23 cellular contexts compared by ENCODE assay signal in genomic region chr11:104873252-104873651, GRCh38. TPM values are rescaled to one million over a fixed set of nuclear protein-coding genes. Genes with fewer than 3 reads are reported as not detected.
DNase-seq lines count a peak whose midpoint lies in the region; ATAC-seq, FAIRE-seq and TF ChIP-seq lines count a peak whose summit lies in the region.
"Had no signal": no experiment of that assay in that cellular context is flagged by ENCODE, and none has a peak within 500 bp of the region (broad histone marks: within the 10 kb centered on the region; RNA-seq: fewer than 3 reads in every experiment).

No MANE protein-coding gene starts in this region.

- no peaks in the 10 kb centered on the region for H3K9me3 Mint-ChIP-seq in stimulated activated effector memory CD8-positive, alpha-beta T cell treated with anti-CD3 and anti-CD28 coated beads, Interleukin-12 subunit alpha, Interleukin-12 subunit beta, amount 100 ng/mL, for 72 hours
- H3K9me3 Mint-ChIP-seq: naive thymus-derived CD8-positive, alpha-beta T cell had no signal

- no peak overlapping the region for H3K4me3 ChIP-seq in Loucy (ENCODE audit: low read length, poor library complexity, severe bottlenecking)
- H3K4me3 ChIP-seq in K562: no peak overlapping the region
- H3K4me3 ChIP-seq: ascending aorta, BLaER1, psoas muscle, suprapubic skin had no signal

- H3K79me2 ChIP-seq in Loucy (ENCODE audit: insufficient read depth, low read length) (no peaks in the 10 kb centered on the region), K562 (ENCODE audit: control insufficient read depth, insufficient read depth, low read length) (no peaks in the 10 kb centered on the region)

- H3K4me1 ChIP-seq in Loucy (ENCODE audit: insufficient read depth, low read length, poor library complexity, severe bottlenecking) (no peaks in the 10 kb centered on the region), K562 (replicated peaks in 1 of 2; ENCODE audit: control insufficient read depth in 2 of 2, insufficient read depth in 2 of 2, low read length in 2 of 2) (no peaks in the 10 kb centered on the region)
- H3K4me1 ChIP-seq: ascending aorta, psoas muscle, suprapubic skin had no signal

- TF ChIP-seq RAD21 in K562 (CRISPR knock-in tag; conservative IDR thresholded peaks at IDR 0.05 in 1 of 2, IDR thresholded peaks at IDR 0.05 in 1 of 2): no peak

- H2AFZ ChIP-seq in Loucy (ENCODE audit: low read length) (no peak overlapping the region), K562 (ENCODE audit: low read depth, low read length) (no peak overlapping the region)

- TF ChIP-seq EP300 in K562 (IDR thresholded peaks at IDR 0.05; ENCODE audit: low read length): no peak

- no peak overlapping the region for H3K9ac ChIP-seq in Loucy (ENCODE audit: low read depth, low read length, poor library complexity, severe bottlenecking)
- no peak overlapping the region for H3K9ac ChIP-seq in K562 (ENCODE audit: insufficient read depth in 1 of 2, low read depth in 2 of 2, low read length in 2 of 2)
- H3K9ac ChIP-seq: BLaER1 had no signal

- H3K27me3 ChIP-seq in Loucy (ENCODE audit: insufficient read depth, low read length, poor library complexity, severe bottlenecking) (no peaks in the 10 kb centered on the region), K562 (ENCODE audit: control insufficient read depth in 2 of 2, insufficient read depth in 2 of 2, low read length in 2 of 2) (no peaks in the 10 kb centered on the region)
- H3K27me3 ChIP-seq: ascending aorta, BLaER1, suprapubic skin had no signal

- H3K9me3 ChIP-seq in Loucy (ENCODE audit: insufficient read depth, low read depth, low read length) (no peaks in the 10 kb centered on the region), K562 (replicated peaks; ENCODE audit: control insufficient read depth, insufficient read depth, low read depth, low read length) (no peaks in the 10 kb centered on the region)
- H3K9me3 ChIP-seq: ascending aorta, BLaER1, psoas muscle, suprapubic skin had no signal

- POLR2A ChIA-PET in K562 (lab: Yijun Ruan, JAX): no interaction called here

- H3K36me3 ChIP-seq in Loucy (ENCODE audit: insufficient read depth, low read length) (no peaks in the 10 kb centered on the region), K562 (ENCODE audit: control insufficient read depth, insufficient read depth, low read length) (no peaks in the 10 kb centered on the region)
- H3K36me3 ChIP-seq: ascending aorta, BLaER1, suprapubic skin had no signal

- no TSS peak for BruUV-seq in K562 (replicated peaks; lab: Mats Ljungman, UMichigan)

- WGBS in K562 (ENCODE audit: insufficient coverage, low coverage, missing lambda C conversion rate): 0% methylated on average over 6 of the region's 8 CpGs

- H3K9me2 ChIP-seq in Loucy (replicated peaks; ENCODE audit: low read depth, low read length): no peaks in the 10 kb centered on the region

- H3K4me3 Mint-ChIP-seq in stimulated activated effector memory CD8-positive, alpha-beta T cell treated with anti-CD3 and anti-CD28 coated beads, Interleukin-12 subunit alpha, Interleukin-12 subunit beta, amount 100 ng/mL, for 72 hours: no peak overlapping the region
- H3K4me3 Mint-ChIP-seq: activated CD4-positive, alpha-beta T cell treated with anti-CD3 and anti-CD28 coated beads, Interleukin-2, amount 10 ng/mL, durations not matched to agents 24 days and 14 days; activated T-cell treated with anti-CD3 and anti-CD28 coated beads, Interleukin-2, amount 50 U/mL, for 72 hours; naive thymus-derived CD8-positive, alpha-beta T cell had no signal

- peak; percentile 35 for DNase-seq in ELF-1 (ENCODE audit: low read depth, low spot score)
- peak; percentile 3 to 11 (median 9) for DNase-seq in K562 (ENCODE audit: extremely low read depth in 1 of 4, low spot score in 3 of 4)
- no peak for DNase-seq in SHP77 (lab: John Stamatoyannopoulos, UW)
- no peak for DNase-seq in amniotic stem cell (lab: John Stamatoyannopoulos, UW)
- no peak for DNase-seq in stimulated activated effector memory CD8-positive, alpha-beta T cell treated with anti-CD3 and anti-CD28 coated beads, Interleukin-12 subunit alpha, Interleukin-12 subunit beta, amount 100 ng/mL, for 72 hours (ENCODE audit: low spot score in 2 of 2)
- DNase-seq: activated CD4-positive, alpha-beta T cell treated with anti-CD3 and anti-CD28 coated beads, Interleukin-2, amount 10 ng/mL, durations not matched to agents 24 days and 14 days; cortex of kidney; KBM-7; left ventricle myocardium superior; naive thymus-derived CD8-positive, alpha-beta T cell; NCI-H1694; NCI-H524 treated with DMSO at 0.1 percent for 48 hours; psoas muscle; Right ventricle myocardium superior had no signal

- ATAC-seq in K562 (no peak), HG02870 (IDR thresholded peaks at IDR 0.05; ENCODE audit: unreplicated experiment) (no peak)
- ATAC-seq in stimulated activated effector memory CD8-positive, alpha-beta T cell treated with anti-CD3 and anti-CD28 coated beads, Interleukin-12 subunit alpha, Interleukin-12 subunit beta, amount 100 ng/mL, for 72 hours: no peak
- ATAC-seq: activated T-cell treated with anti-CD3 and anti-CD28 coated beads, Interleukin-2, amount 50 U/mL, for 72 hours; esophagus mucosa; left ventricle myocardium superior; naive thymus-derived CD8-positive, alpha-beta T cell; psoas muscle had no signal

- intact Hi-C loops in K562 (cut with micrococcal nuclease): no loop called here

- in situ Hi-C loops in K562 (cut with MboI): no loop called here

- no peaks in the 10 kb centered on the region for H3F3A ChIP-seq in Loucy (ENCODE audit: low read depth)

- TF ChIP-seq POLR2A in K562 (conservative IDR thresholded peaks at IDR 0.05): no peak

- H3K4me1 Mint-ChIP-seq in stimulated activated effector memory CD8-positive, alpha-beta T cell treated with anti-CD3 and anti-CD28 coated beads, Interleukin-12 subunit alpha, Interleukin-12 subunit beta, amount 100 ng/mL, for 72 hours: peaks cover 30% of the 10 kb centered on the region

- H3K9me1 ChIP-seq in K562 (ENCODE audit: control insufficient read depth, insufficient read depth, low read length): no peaks in the 10 kb centered on the region

- TF ChIP-seq CTCF in 22Rv1 (IDR thresholded peaks at IDR 0.05) (peak; percentile 26; the same call in 1 of the 2 replicates), Loucy (conservative IDR thresholded peaks at IDR 0.05; ENCODE audit: low read length) (peak; percentile 34), K562 (IDR thresholded peaks at IDR 0.05 in 2 of 3, conservative IDR thresholded peaks at IDR 0.05 in 1 of 3; ENCODE audit: insufficient read depth in 2 of 3, low read depth in 1 of 3, low read length in 3 of 3) (0 out of 6 replicates have a peak, but pooled peaks of 1 of the 3 experiments have one; percentile 23)

- H3K4me2 ChIP-seq in Loucy (ENCODE audit: low read depth, low read length, poor library complexity, severe bottlenecking) (no peak overlapping the region), K562 (ENCODE audit: insufficient read depth, low read length) (no peak overlapping the region)
- H3K4me2 ChIP-seq: BLaER1 had no signal

- no peaks in the 10 kb centered on the region for H4K20me1 ChIP-seq in Loucy (ENCODE audit: insufficient read depth, low read length, poor library complexity, severe bottlenecking)
- no peaks in the 10 kb centered on the region for H4K20me1 ChIP-seq in K562 (replicated peaks; ENCODE audit: control insufficient read depth, insufficient read depth, low read length)
- H4K20me1 ChIP-seq: BLaER1 had no signal

- H3K36me3 Mint-ChIP-seq in stimulated activated effector memory CD8-positive, alpha-beta T cell treated with anti-CD3 and anti-CD28 coated beads, Interleukin-12 subunit alpha, Interleukin-12 subunit beta, amount 100 ng/mL, for 72 hours: no peaks in the 10 kb centered on the region
- H3K36me3 Mint-ChIP-seq: naive thymus-derived CD8-positive, alpha-beta T cell had no signal

- no peak overlapping the region for H3K27ac ChIP-seq in 22Rv1
- H3K27ac ChIP-seq in K562 (ENCODE audit: extremely low read depth, low read depth, low read length): no peak overlapping the region
- H3K27ac ChIP-seq: ascending aorta, BLaER1, psoas muscle, suprapubic skin had no signal

- H3K27ac Mint-ChIP-seq in stimulated activated effector memory CD8-positive, alpha-beta T cell treated with anti-CD3 and anti-CD28 coated beads, Interleukin-12 subunit alpha, Interleukin-12 subunit beta, amount 100 ng/mL, for 72 hours: no peak overlapping the region
- H3K27ac Mint-ChIP-seq: activated CD4-positive, alpha-beta T cell treated with anti-CD3 and anti-CD28 coated beads, Interleukin-2, amount 10 ng/mL, durations not matched to agents 24 days and 14 days; activated T-cell treated with anti-CD3 and anti-CD28 coated beads, Interleukin-2, amount 50 U/mL, for 72 hours; naive thymus-derived CD8-positive, alpha-beta T cell had no signal

- no peak for FAIRE-seq in K562 (lab: Jason Lieb, UNC)

- CTCF ChIA-PET in K562 (lab: Yijun Ruan, JAX; ENCODE audit: low intra/inter-chr PET ratio): no interaction called here

TF ChIP-seq in K562, 482 proteins besides CTCF, POLR2A, EP300 and RAD21 (continues in another document):
- no peak for TF ChIP-seq NR2C2 (CRISPR knock-in tag; IDR thresholded peaks at IDR 0.05)
- no peak for TF ChIP-seq NR2C2 (tag; IDR thresholded peaks at IDR 0.05)
- TF ChIP-seq NONO (IDR thresholded peaks at IDR 0.05; ENCODE audit: low read depth in 2 of 2, low read length in 1 of 2): no peak
- TF ChIP-seq FOXK1 (CRISPR knock-in tag; IDR thresholded peaks at IDR 0.05; ENCODE audit: borderline replicate concordance): no peak

RNA-seq across cellular contexts. Expression of gene CASP12, which starts 25.0 kb away (rescaled TPM):
- total RNA-seq in K562 (2011; cell fraction: chromatin; rRNA removed; ENCODE audit: low replicate concordance): not detected in 2 replicates
- total RNA-seq in K562 (2011; cell fraction: nucleolus; rRNA removed): not detected in 2 replicates
- not detected in 2 replicates for total RNA-seq in K562 (2011; cell fraction: nucleoplasm; rRNA removed)
- total RNA-seq in K562 (2014; rRNA removed) (not detected in 2 replicates), K562 (2014; rRNA removed; fragmentation: Illumina TruSeq; extraction: Trizol) (not detected in 2 replicates), K562 (2015; rRNA removed; fragmentation: Illumina TruSeq; extraction: Trizol) (not detected in 2 replicates), K562 (2021) (not detected in 2 replicates)
- polyA plus RNA-seq in K562 (2011; rRNA removed) (not detected in 2 replicates), K562 (2014; fragmentation: Illumina TruSeq; extraction: Trizol) (not detected in 2 replicates), K562 (2014; fragmentation: Nextera tagmentation; extraction: Ambion mirVana) (not detected), K562 (2014; rRNA removed) (not detected in 2 replicates)
- not detected in 2 replicates for polyA plus RNA-seq in K562 (2011; cell fraction: cytosol; rRNA removed)
- polyA plus RNA-seq in K562 (2011; cell fraction: nucleus; rRNA removed): not detected in 2 replicates
- polyA plus RNA-seq in K562 (2012): not detected in 2 replicates
- not detected in 2 replicates for polyA minus RNA-seq in K562 (2011; rRNA and poly(A)+ RNA removed)
- polyA minus RNA-seq in K562 (2011; cell fraction: cytosol; rRNA and poly(A)+ RNA removed): not detected in 2 replicates
- not detected in 2 replicates for polyA minus RNA-seq in K562 (2011; cell fraction: nucleus; rRNA and poly(A)+ RNA removed)
- total RNA-seq: activated CD4-positive, alpha-beta T cell treated with anti-CD3 and anti-CD28 coated beads, Interleukin-2, amount 10 ng/mL, durations not matched to agents 24 days and 14 days; Daoy; esophagus mucosa; left ventricle myocardium superior; naive thymus-derived CD8-positive, alpha-beta T cell; psoas muscle; suprapubic skin had no signal
- polyA plus RNA-seq: naive thymus-derived CD8-positive, alpha-beta T cell had no signal

Comparison
In these comparisons a context has a peak if more than half of its experiments do, and no peak if none do; other contexts are left out.
1. DNase-seq: peak in ELF-1 (single experiment) and K562 (4 of 4); none in SHP77 (0 of 2), amniotic stem cell (single experiment) and stimulated activated effector memory CD8-positive, alpha-beta T cell treated with anti-CD3 and anti-CD28 coated beads, Interleukin-12 subunit alpha, Interleukin-12 subunit beta, amount 100 ng/mL, for 72 hours (0 of 2).